8 cellular contexts compared by ENCODE assay signal in genomic region chr5:122415481-122416120, GRCh38.
DNase-seq lines count a peak whose midpoint lies in the region; ATAC-seq and TF ChIP-seq lines count a peak whose summit lies in the region.

No MANE protein-coding gene starts in this region.

- DNase-seq in EL (peak; percentile 53), NCI-H345 treated with DMSO at 0.1 percent for 48 hours (lab: John Stamatoyannopoulos, UW; ENCODE audit: unreplicated experiment) (peak; percentile 11), breast epithelium (ENCODE audit: low spot score in 2 of 2) (peak in 1 of 2 donors; percentile 24), islet precursor cell (peak; percentile 88), substantia nigra (lab: John Stamatoyannopoulos, UW) (peak in 37 of 49 donors; percentile 2 to 64 (median 46))
- DNase-seq in effector CD4-positive, alpha-beta T cell = no peak

- no peaks in the 10 kb centered on the region for H3K27me3 ChIP-seq in breast epithelium

- H3K4me1 ChIP-seq in breast epithelium = no peaks in the 10 kb centered on the region

- H3K4me3 ChIP-seq in breast epithelium = no peak overlapping the region

- H3K27ac ChIP-seq in breast epithelium (no peak overlapping the region), substantia nigra (ENCODE audit: low read depth, low read length, poor library complexity, severe bottlenecking) (no peak overlapping the region)

- peak in 2 of 3 donors; percentile 34 to 50 for TF ChIP-seq CTCF in breast epithelium (IDR thresholded peaks at IDR 0.05)

- intact Hi-C loops in breast epithelium (cut with DNase I; ENCODE audit: low total_unique reads) = no loop called here

- no peaks in the 10 kb centered on the region for H3K36me3 ChIP-seq in breast epithelium

- peak; percentile 76 for ATAC-seq in GM19463 (IDR thresholded peaks at IDR 0.05; ENCODE audit: unreplicated experiment)
- peak; percentile 85 for ATAC-seq in HG03432 (IDR thresholded peaks at IDR 0.05; ENCODE audit: unreplicated experiment)

- TF ChIP-seq POLR2A in breast epithelium (IDR thresholded peaks at IDR 0.05) = no peak

- no peaks in the 10 kb centered on the region for H3K9me3 ChIP-seq in breast epithelium
